14 cellular contexts compared by ENCODE assay signal in genomic region chr4:138330531-138330930, GRCh38.
"Had no signal": no experiment of that assay in that cellular context is flagged by ENCODE, and none has a peak within 500 bp of the region (broad histone marks: within the 10 kb centered on the region; RNA-seq: fewer than 3 reads in every experiment).

No MANE protein-coding gene starts in this region.

- H3K4me3 ChIP-seq: cardiac muscle cell, left ventricle myocardium inferior, right lobe of liver had no signal

- DNase-seq: activated CD4-positive, alpha-beta T cell treated with anti-CD3 and anti-CD28 coated beads, Interleukin-2, amount 50 U/mL, for 1 hour; activated CD4-positive, CD25-positive, alpha-beta regulatory T cell; activated CD8-positive, alpha-beta memory T cell treated with anti-CD3 and anti-CD28 coated beads for 24 hours; activated gamma-delta T cell treated with Interleukin-2 at 50 U/mL for 16 hours; aorta; erythroblast; foreskin fibroblast; hippocampal formation; left ventricle myocardium inferior; nucleus accumbens; right lobe of liver; stimulated activated CD4-positive, alpha-beta T cell treated with anti-CD3 and anti-CD28 coated beads, Interleukin-12 subunit alpha, Interleukin-12 subunit beta, amount 100 ng/mL, for 4 hours; SW 1271 had no signal

- H3K36me3 ChIP-seq: cardiac muscle cell, left ventricle myocardium inferior, right lobe of liver had no signal

- H3K4me1 ChIP-seq: right lobe of liver had no signal

- H3K9me3 ChIP-seq: left ventricle myocardium inferior, right lobe of liver had no signal

- H3K27ac ChIP-seq: left ventricle myocardium inferior, right lobe of liver had no signal

- H3K27me3 ChIP-seq: cardiac muscle cell, right lobe of liver had no signal
